ENCODE assay signal across 18 cellular contexts in the genomic region with DNA sequence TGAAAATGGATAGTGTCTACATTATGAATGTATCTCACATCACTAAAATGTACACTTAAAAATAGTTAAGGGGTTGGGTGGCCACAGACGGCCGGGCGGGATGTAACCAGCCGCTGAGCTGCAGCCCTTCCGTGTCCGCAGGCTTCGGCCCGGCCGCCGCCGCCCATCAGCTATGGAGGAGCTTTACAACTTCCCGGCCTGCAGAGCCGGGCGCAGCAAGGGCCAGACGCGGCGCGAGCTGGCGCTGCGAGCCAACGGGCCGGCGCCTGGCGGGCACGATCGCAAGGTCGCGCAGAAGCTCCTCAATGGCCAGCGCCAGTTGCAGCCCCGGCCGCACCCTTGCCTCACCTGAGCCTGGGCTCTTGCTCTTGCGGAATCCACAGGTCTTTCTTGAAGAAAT.
A peak's percentile ranks its signal among the peaks of the same experiment; 100 is the strongest.
DNase-seq lines count a peak whose midpoint lies in the region; ATAC-seq and TF ChIP-seq lines count a peak whose summit lies in the region.
"Had no signal": no experiment of that assay in that cellular context is flagged by ENCODE, and none has a peak within 500 bp of the region (broad histone marks: within the 10 kb centered on the region; RNA-seq: fewer than 3 reads in every experiment).

No MANE protein-coding gene starts in this region.

- in situ Hi-C loops in transverse colon (cut with MboI; ENCODE audit: low pct_ligation_motif_present in 1 of 4, low pct_unique_long_range_greater_than_20kb in 1 of 4, low sequenced_read_pairs in 3 of 4): no loop called here

- no peaks in the 10 kb centered on the region for H3K27me3 Mint-ChIP-seq in activated CD4-positive, alpha-beta T cell treated with anti-CD3 and anti-CD28 coated beads, Interleukin-2, amount 10 ng/mL, durations not matched to agents 7 days and 5 days
- H3K27me3 Mint-ChIP-seq: activated naive CD8-positive, alpha-beta T cell treated with anti-CD3 and anti-CD28 coated beads, Interleukin-2, amount 10 ng/mL, durations not matched to agents 7 days and 5 days; naive B cell; progenitor cell of endocrine pancreas; stimulated activated naive B cell treated with anti-CD40 and anti-IgM and Interleukin-4, amounts not matched to agents 10 μg/mL and 1 μg/mL and 100 μg/mL, for 72 hours had no signal

- no peak overlapping the region for H4K91ac ChIP-seq in mesenchymal stem cell (ENCODE audit: low read length)

- H3K79me1 ChIP-seq in mesenchymal stem cell (replicated peaks; ENCODE audit: low read length, poor library complexity, severe bottlenecking) (peaks cover 8% of the 10 kb centered on the region), mesendoderm (ENCODE audit: low read length) (peaks cover 10% of the 10 kb centered on the region)

- POLR2A ChIA-PET in activated CD4-positive, alpha-beta T cell treated with anti-CD3 and anti-CD28 coated beads, Interleukin-2, amount 10 ng/mL, durations not matched to agents 7 days and 5 days (lab: Charles Lee): no interaction called here
- POLR2A ChIA-PET in HEK293T (lab: Yijun Ruan, JAX): no interaction called here

- H3K9me3 ChIP-seq in heart left ventricle (peaks cover 0 to 3% (median 0%) of the 10 kb centered on the region in 12 donors), mesenchymal stem cell (ENCODE audit: control insufficient read depth, low read length) (no peaks in the 10 kb centered on the region), transverse colon (no peaks in the 10 kb centered on the region)

- H2BK120ac ChIP-seq in mesenchymal stem cell (ENCODE audit: low read depth, low read length) (no peak overlapping the region), mesendoderm (ENCODE audit: low read depth, low read length) (no peak overlapping the region)

- H3K56ac ChIP-seq in mesendoderm (ENCODE audit: low read length): no peak overlapping the region

- H3K27ac Mint-ChIP-seq in activated CD4-positive, alpha-beta T cell treated with anti-CD3 and anti-CD28 coated beads, Interleukin-2, amount 10 ng/mL, durations not matched to agents 7 days and 5 days: peak overlapping the region; percentile 62
- H3K27ac Mint-ChIP-seq: activated CD8-positive, alpha-beta T cell treated with anti-CD3 and anti-CD28 coated beads, Interleukin-2, amount 10 ng/mL, durations not matched to agents 7 days and 5 days; activated naive CD8-positive, alpha-beta T cell treated with anti-CD3 and anti-CD28 coated beads, Interleukin-2, amount 10 ng/mL, durations not matched to agents 7 days and 5 days; progenitor cell of endocrine pancreas; stimulated activated naive B cell treated with anti-CD40 and anti-IgM and Interleukin-4, amounts not matched to agents 10 μg/mL and 1 μg/mL and 100 μg/mL, for 72 hours had no signal

- H3K36me3 Mint-ChIP-seq in activated CD4-positive, alpha-beta T cell treated with anti-CD3 and anti-CD28 coated beads, Interleukin-2, amount 10 ng/mL, durations not matched to agents 7 days and 5 days (ENCODE audit: low read depth): peaks cover 15% of the 10 kb centered on the region

- H4K8ac ChIP-seq in mesenchymal stem cell (ENCODE audit: low read length) (no peak overlapping the region), mesendoderm (ENCODE audit: low read depth, low read length) (no peak overlapping the region)

- H2BK12ac ChIP-seq in mesenchymal stem cell (ENCODE audit: low read length in 2 of 2): no peak overlapping the region

- peaks cover 12% of the 10 kb centered on the region for H3K9me3 Mint-ChIP-seq in activated CD4-positive, alpha-beta T cell treated with anti-CD3 and anti-CD28 coated beads, Interleukin-2, amount 10 ng/mL, durations not matched to agents 7 days and 5 days

- H3K4me1 Mint-ChIP-seq in activated CD4-positive, alpha-beta T cell treated with anti-CD3 and anti-CD28 coated beads, Interleukin-2, amount 10 ng/mL, durations not matched to agents 7 days and 5 days: peaks cover 23% of the 10 kb centered on the region

- H4K5ac ChIP-seq in mesendoderm (ENCODE audit: low read length): no peak overlapping the region

- DNase-seq in activated CD4-positive, alpha-beta T cell treated with anti-CD3 and anti-CD28 coated beads, Interleukin-2, amount 10 ng/mL, durations not matched to agents 7 days and 5 days: no peak
- no peak for DNase-seq in activated CD4-positive, alpha-beta T cell treated with anti-CD3 and anti-CD28 coated beads for 1 hour
- DNase-seq in heart left ventricle: peak in 2 of 5 donors; percentile 30 to 58
- DNase-seq in mesenchymal stem cell: no peak
- peak; percentile 46 for DNase-seq in transverse colon
- DNase-seq in mesendoderm: no peak
- no peak for DNase-seq in HEK293T (ENCODE audit: extremely low spot score)
- DNase-seq: activated CD8-positive, alpha-beta T cell treated with anti-CD3 and anti-CD28 coated beads, Interleukin-2, amount 10 ng/mL, durations not matched to agents 7 days and 5 days; activated naive CD8-positive, alpha-beta T cell treated with anti-CD3 and anti-CD28 coated beads, Interleukin-2, amount 10 ng/mL, durations not matched to agents 7 days and 5 days; DMS 273 treated with DMSO at 0.1 percent for 48 hours; effector memory CD4-positive, alpha-beta T cell; naive B cell; NCI-H1694; NCI-H226; stimulated activated naive B cell treated with anti-CD40 and anti-IgM and Interleukin-4, amounts not matched to agents 10 μg/mL and 1 μg/mL and 100 μg/mL, for 72 hours had no signal

- peaks cover 0 to 2% (median 0%) of the 10 kb centered on the region in 9 donors for H3K36me3 ChIP-seq in heart left ventricle
- H3K36me3 ChIP-seq in mesenchymal stem cell (ENCODE audit: control insufficient read depth in 1 of 2, insufficient read depth in 2 of 2, low read depth in 1 of 2, low read length in 2 of 2): peaks cover 0 to 4% of the 10 kb centered on the region in 2 experiments
- peaks cover 0 to 1% (median 0%) of the 10 kb centered on the region in 4 donors for H3K36me3 ChIP-seq in transverse colon
- H3K36me3 ChIP-seq in mesendoderm (ENCODE audit: control insufficient read depth, insufficient read depth, low read length): no peaks in the 10 kb centered on the region

- WGBS in heart left ventricle, 4 donors: 32 to 82% (median 71%) methylated on average over 32 of the region's 32 CpGs
- 99% methylated on average over 32 of the region's 32 CpGs for WGBS in mesenchymal stem cell
- WGBS in transverse colon (ENCODE audit: low coverage in 1 of 2), 2 donors: 77 to 83% methylated on average over 11 to 32 of the region's 32 CpGs
- WGBS in mesendoderm (ENCODE audit: extremely low coverage, insufficient coverage, low lambda C conversion rate): no CpG with 5 or more reads among the region's 32 CpGs

- no peak overlapping the region for H2AK5ac ChIP-seq in mesenchymal stem cell (ENCODE audit: low read length, severe bottlenecking)
- H2AK5ac ChIP-seq in mesendoderm (ENCODE audit: low read length): no peak overlapping the region

- H3K23ac ChIP-seq in mesenchymal stem cell (ENCODE audit: low read length in 2 of 2) (no peak overlapping the region), mesendoderm (ENCODE audit: low read length) (no peak overlapping the region)

- H3K9ac ChIP-seq in mesenchymal stem cell (ENCODE audit: low read length) (peak overlapping the region; percentile 16), mesendoderm (ENCODE audit: low read length) (no peak overlapping the region)

- no peak for TF ChIP-seq EP300 in transverse colon (IDR thresholded peaks at IDR 0.05; ENCODE audit: low read depth)

- H3K79me2 ChIP-seq in mesendoderm (ENCODE audit: control insufficient read depth, insufficient read depth, low read length): peaks cover 19% of the 10 kb centered on the region

- peak; percentile 32 to 84 (median 72) for ATAC-seq in heart left ventricle
- ATAC-seq in GM21717 (IDR thresholded peaks at IDR 0.05; ENCODE audit: unreplicated experiment): no peak
- ATAC-seq: activated CD8-positive, alpha-beta T cell treated with anti-CD3 and anti-CD28 coated beads, Interleukin-2, amount 10 ng/mL, durations not matched to agents 7 days and 5 days; stimulated activated naive B cell treated with anti-CD40 and anti-IgM and Interleukin-4, amounts not matched to agents 10 μg/mL and 1 μg/mL and 100 μg/mL, for 72 hours had no signal

- H3K27me3 ChIP-seq in heart left ventricle (no peaks in the 10 kb centered on the region), mesenchymal stem cell (ENCODE audit: control insufficient read depth in 1 of 2, insufficient read depth in 1 of 2, low read length in 2 of 2) (no peaks in the 10 kb centered on the region), transverse colon (no peaks in the 10 kb centered on the region), mesendoderm (ENCODE audit: insufficient read depth, low read length, poor library complexity) (no peaks in the 10 kb centered on the region)

- intact Hi-C loops in heart left ventricle (cut with DNase I): loop anchor here in 1 of 10 donors (10.0 kb wide), 1 partner anchor 98 kb away; no protein-coding TSS in a partner anchor
- intact Hi-C loops in transverse colon (cut with DNase I; ENCODE audit: low total_unique reads): no loop called here

- H3K27ac ChIP-seq in heart left ventricle (peak overlapping the region in 1 of 12 donors; percentile 31), mesenchymal stem cell (ENCODE audit: low read length, poor library complexity, severe bottlenecking) (no peak overlapping the region), transverse colon (no peak overlapping the region), mesendoderm (ENCODE audit: low read depth, low read length) (no peak overlapping the region)
- H3K27ac ChIP-seq: 22Rv1 had no signal

- CTCF ChIA-PET in activated CD4-positive, alpha-beta T cell treated with anti-CD3 and anti-CD28 coated beads, Interleukin-2, amount 10 ng/mL, durations not matched to agents 7 days and 5 days (lab: Charles Lee): no interaction called here
- CTCF ChIA-PET in HEK293T (lab: Yijun Ruan, JAX): no interaction called here

- peak overlapping the region; percentile 69 for H2BK15ac ChIP-seq in mesenchymal stem cell (ENCODE audit: low read depth, poor library complexity, severe bottlenecking)
- no peak overlapping the region for H2BK15ac ChIP-seq in mesendoderm (replicated peaks; ENCODE audit: low read depth)

- no peak overlapping the region for H3K18ac ChIP-seq in mesenchymal stem cell (ENCODE audit: low read depth in 1 of 2, low read length in 2 of 2)
- H3K18ac ChIP-seq in mesendoderm (ENCODE audit: low read length): no peak overlapping the region

- H3K4me3 Mint-ChIP-seq in activated CD4-positive, alpha-beta T cell treated with anti-CD3 and anti-CD28 coated beads, Interleukin-2, amount 10 ng/mL, durations not matched to agents 7 days and 5 days: no peak overlapping the region
- H3K4me3 Mint-ChIP-seq: activated CD8-positive, alpha-beta T cell treated with anti-CD3 and anti-CD28 coated beads, Interleukin-2, amount 10 ng/mL, durations not matched to agents 7 days and 5 days; activated naive CD8-positive, alpha-beta T cell treated with anti-CD3 and anti-CD28 coated beads, Interleukin-2, amount 10 ng/mL, durations not matched to agents 7 days and 5 days; naive B cell; stimulated activated naive B cell treated with anti-CD40 and anti-IgM and Interleukin-4, amounts not matched to agents 10 μg/mL and 1 μg/mL and 100 μg/mL, for 72 hours had no signal

- no peak overlapping the region for H3K4me2 ChIP-seq in mesenchymal stem cell (ENCODE audit: low read length, poor library complexity, severe bottlenecking)
- H3K4me2 ChIP-seq in mesendoderm (ENCODE audit: low read length): no peak overlapping the region

- peaks cover 0 to 69% (median 41%) of the 10 kb centered on the region in 12 donors for H3K4me1 ChIP-seq in heart left ventricle
- peaks cover 3% of the 10 kb centered on the region for H3K4me1 ChIP-seq in mesenchymal stem cell (ENCODE audit: control insufficient read depth, insufficient read depth, low read depth, low read length)
- H3K4me1 ChIP-seq in transverse colon: peaks cover 0 to 50% (median 8%) of the 10 kb centered on the region in 4 donors
- no peaks in the 10 kb centered on the region for H3K4me1 ChIP-seq in mesendoderm (ENCODE audit: control insufficient read depth, low read depth, low read length)

- H3K14ac ChIP-seq in mesenchymal stem cell (ENCODE audit: low read length in 2 of 2): no peak overlapping the region

- H3K4ac ChIP-seq in mesenchymal stem cell (ENCODE audit: low read depth in 1 of 2, low read length in 2 of 2) (no peak overlapping the region), mesendoderm (ENCODE audit: low read depth, low read length) (no peak overlapping the region)

- H2BK5ac ChIP-seq in mesenchymal stem cell (ENCODE audit: low read depth, low read length, poor library complexity, severe bottlenecking) (no peak overlapping the region), mesendoderm (ENCODE audit: low read length) (no peak overlapping the region)

- H2AFZ ChIP-seq in mesenchymal stem cell (ENCODE audit: low read depth, low read length): no peak overlapping the region

- TF ChIP-seq POLR2A in heart left ventricle (IDR thresholded peaks at IDR 0.05) (no peak), transverse colon (IDR thresholded peaks at IDR 0.05) (no peak)

- H3K4me3 ChIP-seq in heart left ventricle: peak overlapping the region in 2 of 12 donors; percentile 7 to 30
- H3K4me3 ChIP-seq in mesenchymal stem cell (ENCODE audit: insufficient read depth in 1 of 2, low read depth in 1 of 2, low read length in 2 of 2): no peak overlapping the region
- H3K4me3 ChIP-seq in transverse colon: no peak overlapping the region
- no peak overlapping the region for H3K4me3 ChIP-seq in mesendoderm (ENCODE audit: low read length)

- TF ChIP-seq CTCF in heart left ventricle (IDR thresholded peaks at IDR 0.05): no peak
- peak in 1 of 5 experiments; percentile 11 for TF ChIP-seq CTCF in transverse colon (IDR thresholded peaks at IDR 0.05)
